Comparison of ENCODE assay signal across 13 cellular contexts in genomic region chr11:86228967-86229330, GRCh38. TPM values are rescaled to one million over a fixed set of nuclear protein-coding genes. Genes with fewer than 3 reads are reported as not detected.
DNase-seq lines count a peak whose midpoint lies in the region; ATAC-seq lines count a peak whose summit lies in the region.
"Had no signal": no experiment of that assay in that cellular context is flagged by ENCODE, and none has a peak within 500 bp of the region (broad histone marks: within the 10 kb centered on the region; RNA-seq: fewer than 3 reads in every experiment).

No MANE protein-coding gene starts in this region.

- no peaks in the 10 kb centered on the region for H3K27me3 ChIP-seq in right cardiac atrium (ENCODE audit: control insufficient read depth, insufficient read depth)

- no peak for DNase-seq in T-helper 1 cell
- DNase-seq in activated CD4-positive, alpha-beta T cell treated with anti-CD3 and anti-CD28 coated beads, Interleukin-2, amount 10 ng/mL, durations not matched to agents 24 days and 14 days = peak; percentile 61
- peak; percentile 72 for DNase-seq in stimulated activated CD4-positive, alpha-beta T cell treated with anti-CD3 and anti-CD28 coated beads, Interleukin-1b, Interleukin-23, amount 100 ng/mL, for 48 hours
- no peak for DNase-seq in COLO668 (lab: John Stamatoyannopoulos, UW; ENCODE audit: unreplicated experiment)
- no peak for DNase-seq in right cardiac atrium
- DNase-seq in dermis blood vessel endothelial cell = no peak
- DNase-seq: 8988T, NCI-H2029 treated with DMSO at 0.1 percent for 48 hours, NCI-H774 had no signal

- intact Hi-C loops in activated CD4-positive, alpha-beta T cell treated with anti-CD3 and anti-CD28 coated beads, Interleukin-2, amount 10 ng/mL, durations not matched to agents 24 days and 14 days (cut with micrococcal nuclease) = loop anchor here (1.0 to 5.0 kb wide), 7 partner anchors 10 to 218 kb away; partner anchors contain the start of gene EED
- intact Hi-C loops in right cardiac atrium (cut with DNase I) = loop anchor here in 1 of 4 donors (10.0 kb wide), 1 partner anchor 364 kb away; no protein-coding TSS in a partner anchor

- no peaks in the 10 kb centered on the region for H3K27me3 Mint-ChIP-seq in T-helper 1 cell treated with Interleukin-12 subunit alpha and Interleukin-12 subunit beta and Interleukin-4 antibody, amounts not matched to agents 30 μg/mL and 1 μg/mL, for 36 hours (ENCODE audit: low read depth)
- H3K27me3 Mint-ChIP-seq in activated CD4-positive, alpha-beta T cell treated with anti-CD3 and anti-CD28 coated beads, Interleukin-2, amount 10 ng/mL, durations not matched to agents 24 days and 14 days = no peaks in the 10 kb centered on the region

- no peak overlapping the region for H3K4me3 Mint-ChIP-seq in T-helper 1 cell treated with Interleukin-12 subunit alpha and Interleukin-12 subunit beta and Interleukin-4 antibody, amounts not matched to agents 30 μg/mL and 1 μg/mL, for 36 hours
- peak overlapping the region; percentile 70 for H3K4me3 Mint-ChIP-seq in activated CD4-positive, alpha-beta T cell treated with anti-CD3 and anti-CD28 coated beads, Interleukin-2, amount 10 ng/mL, durations not matched to agents 24 days and 14 days
- H3K4me3 Mint-ChIP-seq: GM23338 had no signal

- H3K4me1 ChIP-seq in right cardiac atrium (ENCODE audit: control insufficient read depth, insufficient read depth, low read length) = no peaks in the 10 kb centered on the region

- H3K4me3 ChIP-seq in right cardiac atrium (ENCODE audit: low read length) = no peak overlapping the region
- H3K4me3 ChIP-seq: GM23338 had no signal

- peaks cover 12% of the 10 kb centered on the region for H3K9me3 Mint-ChIP-seq in T-helper 1 cell treated with Interleukin-12 subunit alpha and Interleukin-12 subunit beta and Interleukin-4 antibody, amounts not matched to agents 30 μg/mL and 1 μg/mL, for 36 hours
- H3K9me3 Mint-ChIP-seq in activated CD4-positive, alpha-beta T cell treated with anti-CD3 and anti-CD28 coated beads, Interleukin-2, amount 10 ng/mL, durations not matched to agents 24 days and 14 days = peaks cover 12% of the 10 kb centered on the region

- H3K27ac Mint-ChIP-seq in T-helper 1 cell treated with Interleukin-12 subunit alpha and Interleukin-12 subunit beta and Interleukin-4 antibody, amounts not matched to agents 30 μg/mL and 1 μg/mL, for 36 hours = peak overlapping the region; percentile 39
- peak overlapping the region; percentile 94 for H3K27ac Mint-ChIP-seq in activated CD4-positive, alpha-beta T cell treated with anti-CD3 and anti-CD28 coated beads, Interleukin-2, amount 10 ng/mL, durations not matched to agents 24 days and 14 days
- H3K27ac Mint-ChIP-seq: GM23338 had no signal

- no peaks in the 10 kb centered on the region for H3K9me3 ChIP-seq in right cardiac atrium (ENCODE audit: control insufficient read depth, low read length)

- ATAC-seq in GM21390 (IDR thresholded peaks at IDR 0.05; ENCODE audit: unreplicated experiment) (peak; percentile 35), right cardiac atrium (no peak)
- ATAC-seq: GM23338 had no signal

- 91% methylated on average over 3 of the region's 3 CpGs for WGBS in right cardiac atrium

- peaks cover 5% of the 10 kb centered on the region for H3K36me3 Mint-ChIP-seq in T-helper 1 cell treated with Interleukin-12 subunit alpha and Interleukin-12 subunit beta and Interleukin-4 antibody, amounts not matched to agents 30 μg/mL and 1 μg/mL, for 36 hours (ENCODE audit: low read depth)
- peaks cover 9% of the 10 kb centered on the region for H3K36me3 Mint-ChIP-seq in activated CD4-positive, alpha-beta T cell treated with anti-CD3 and anti-CD28 coated beads, Interleukin-2, amount 10 ng/mL, durations not matched to agents 24 days and 14 days (ENCODE audit: low read depth)

- no peak overlapping the region for H3K27ac ChIP-seq in right cardiac atrium (ENCODE audit: low read length)
- H3K27ac ChIP-seq: RWPE1 had no signal

- H3K4me1 Mint-ChIP-seq in T-helper 1 cell treated with Interleukin-12 subunit alpha and Interleukin-12 subunit beta and Interleukin-4 antibody, amounts not matched to agents 30 μg/mL and 1 μg/mL, for 36 hours (ENCODE audit: low read depth) = peaks cover 31% of the 10 kb centered on the region
- peaks cover 42% of the 10 kb centered on the region for H3K4me1 Mint-ChIP-seq in activated CD4-positive, alpha-beta T cell treated with anti-CD3 and anti-CD28 coated beads, Interleukin-2, amount 10 ng/mL, durations not matched to agents 24 days and 14 days

RNA-seq across cellular contexts. Expression of gene EED, which starts 15.6 kb away (rescaled TPM):
- 269 TPM in 2 replicates for total RNA-seq in activated CD4-positive, alpha-beta T cell treated with anti-CD3 and anti-CD28 coated beads, Interleukin-2, amount 10 ng/mL, durations not matched to agents 24 days and 14 days
- total RNA-seq in right cardiac atrium (10 to 100 TPM; 13.0 to 16.9 (median 14.8) TPM), dermis blood vessel endothelial cell (17.6 and 21.4 TPM in 2 replicates)
- 13.0 TPM for polyA plus RNA-seq in right cardiac atrium

Comparison
In these comparisons a context has a peak if more than half of its experiments do, and no peak if none do; other contexts are left out.
1. DNase-seq: peak in activated CD4-positive, alpha-beta T cell treated with anti-CD3 and anti-CD28 coated beads, Interleukin-2, amount 10 ng/mL, durations not matched to agents 24 days and 14 days (single experiment) and stimulated activated CD4-positive, alpha-beta T cell treated with anti-CD3 and anti-CD28 coated beads, Interleukin-1b, Interleukin-23, amount 100 ng/mL, for 48 hours (single experiment); none in T-helper 1 cell (0 of 5), COLO668 (single experiment), right cardiac atrium (0 of 3) and dermis blood vessel endothelial cell (single experiment).
2. RNA of gene EED, which starts 15.6 kb away (total RNA-seq): 269 TPM in activated CD4-positive, alpha-beta T cell treated with anti-CD3 and anti-CD28 coated beads, Interleukin-2, amount 10 ng/mL, durations not matched to agents 24 days and 14 days; 17.6 to 21.4 TPM in dermis blood vessel endothelial cell and 13.0 to 16.9 TPM in right cardiac atrium; every median in the first group is over 10 times any median in the second.